ENCODE assay signal across 7 cellular contexts in the genomic region with DNA sequence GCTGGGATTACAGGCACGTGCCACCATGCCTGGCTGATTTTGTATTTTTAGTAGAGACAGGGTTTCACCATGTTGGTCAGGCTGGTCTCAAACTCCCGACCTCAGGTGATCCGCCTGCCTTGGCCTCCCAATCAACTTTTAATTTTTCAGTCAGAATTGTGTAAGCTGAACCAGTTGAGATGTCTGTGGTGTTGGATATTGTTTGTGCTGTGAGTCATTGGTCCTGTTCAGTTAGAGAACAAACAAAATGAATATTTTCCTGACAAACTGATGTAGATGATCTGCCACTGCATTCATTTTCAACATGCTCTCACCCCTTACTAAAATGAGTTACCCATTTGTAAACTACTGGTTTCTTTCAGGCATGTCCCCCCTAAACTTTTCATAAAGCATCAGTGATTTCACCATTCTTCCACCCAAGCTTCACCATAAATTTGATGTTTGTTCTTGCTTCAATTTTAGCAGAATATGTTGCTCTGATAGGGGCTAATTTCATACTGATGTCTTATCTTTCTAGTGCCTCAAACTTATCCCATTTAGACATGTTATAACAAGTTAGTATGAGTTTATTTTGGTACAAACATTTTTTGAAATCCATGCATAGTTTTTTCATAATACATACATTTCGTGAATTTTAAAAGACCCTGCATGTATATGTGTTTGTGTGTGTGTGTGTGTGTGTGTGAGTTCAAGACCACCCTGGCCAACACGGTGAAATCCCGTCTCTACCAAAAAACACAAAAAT. TPM values are rescaled to one million over a fixed set of nuclear protein-coding genes. Genes with fewer than 3 reads are reported as not detected.
DNase-seq lines count a peak whose midpoint lies in the region; ATAC-seq, FAIRE-seq and TF ChIP-seq lines count a peak whose summit lies in the region.
"Not testable (repeated sequence)": the region's sequence is repeated elsewhere in the genome, so short reads cannot be mapped to it uniquely, and the experiment has no call there.

No MANE protein-coding gene starts in this region.

- CTCF ChIA-PET in Panc1 (lab: Charles Lee); HepG2 (lab: Yijun Ruan, JAX; ENCODE audit: low intra/inter-chr PET ratio, low total read pairs): not testable (repeated sequence)

- not testable (repeated sequence) for TF ChIP-seq CTCF in Panc1 (IDR thresholded peaks at IDR 0.05); brain microvascular endothelial cell (IDR thresholded peaks at IDR 0.05; ENCODE audit: low read depth, low read length, missing control alignments); choroid plexus epithelial cell (conservative IDR thresholded peaks at IDR 0.05; ENCODE audit: low read depth, low read length); fibroblast of mammary gland (conservative IDR thresholded peaks at IDR 0.05; ENCODE audit: control insufficient read depth, insufficient read depth, low read depth, low read length); HepG2 (CRISPR knock-in tag; IDR thresholded peaks at IDR 0.05)

- not testable (repeated sequence) for H3K4me2 ChIP-seq in HepG2 (ENCODE audit: low read depth, low read length)

- in situ Hi-C loops in Panc1 (cut with HindIII; ENCODE audit: low pct_unique_long_range_greater_than_20kb, low sequenced_read_pairs); brain microvascular endothelial cell (cut with HindIII; ENCODE audit: low pct_ligation_motif_present, low sequenced_read_pairs): not testable (repeated sequence)
- in situ Hi-C loops in HepG2 (cut with HindIII; ENCODE audit: extremely low pct_ligation_motif_present, low pct_unique_long_range_greater_than_20kb): loop anchor here (10.0 kb wide), 1 partner anchor 141 kb away; no protein-coding TSS in a partner anchor

- H4K20me1 ChIP-seq in HepG2 (ENCODE audit: insufficient read depth, low read length): not testable (repeated sequence)

- not testable (repeated sequence) for H3K27ac ChIP-seq in Panc1 (ENCODE audit: low read length); HepG2 (ENCODE audit: extremely low read length, insufficient read depth, low read length)
- H3K27ac ChIP-seq in brain microvascular endothelial cell: peak overlapping the region; percentile 31

- H3K4me3 ChIP-seq in Panc1 (ENCODE audit: low read depth in 2 of 2, low read length in 2 of 2); adipocyte (ENCODE audit: low read length); brain microvascular endothelial cell (ENCODE audit: low read depth, low read length); choroid plexus epithelial cell (ENCODE audit: low read depth, low read length); fibroblast of mammary gland (ENCODE audit: control insufficient read depth, low read depth, low read length); HepG2 (replicated peaks in 1 of 3; ENCODE audit: insufficient read depth in 1 of 3, low read depth in 2 of 3, low read length in 3 of 3): not testable (repeated sequence)

- not testable (repeated sequence) for TF ChIP-seq RAD21 in HepG2 (CRISPR knock-in tag; IDR thresholded peaks at IDR 0.05)

- ATAC-seq in Panc1: peak; percentile 58; the same call in 1 of the 2 replicates
- not testable (repeated sequence) for ATAC-seq in HepG2

- H3K9ac ChIP-seq in adipocyte (ENCODE audit: low read length); HepG2 (ENCODE audit: insufficient read depth, low read depth, low read length): not testable (repeated sequence)

- H3K36me3 ChIP-seq in Panc1 (ENCODE audit: control insufficient read depth, insufficient read depth, low read length); adipocyte (ENCODE audit: control insufficient read depth, insufficient read depth, low read length, severe bottlenecking); brain microvascular endothelial cell (replicated peaks); HepG2 (replicated peaks in 1 of 2; ENCODE audit: control insufficient read depth in 1 of 2, insufficient read depth in 2 of 2, low read length in 2 of 2): not testable (repeated sequence)

- 10% methylated on average over 5 of the region's 6 CpGs for WGBS in HepG2 (ENCODE audit: low lambda C conversion rate)

- H3K79me2 ChIP-seq in HepG2 (ENCODE audit: insufficient read depth, low read length): not testable (repeated sequence)

- H3K27me3 ChIP-seq in Panc1 (ENCODE audit: control insufficient read depth, insufficient read depth, low read length); brain microvascular endothelial cell (replicated peaks); HepG2 (ENCODE audit: control insufficient read depth in 1 of 2, insufficient read depth in 2 of 2, low read length in 2 of 2): not testable (repeated sequence)
- peaks cover 15% of the 10 kb centered on the region for H3K27me3 ChIP-seq in adipocyte (replicated peaks; ENCODE audit: control insufficient read depth, insufficient read depth, low read length)

- not testable (repeated sequence) for H3K9me3 ChIP-seq in Panc1 (ENCODE audit: control insufficient read depth, insufficient read depth, low read depth, low read length); HepG2 (ENCODE audit: low read length)
- peaks cover 14% of the 10 kb centered on the region for H3K9me3 ChIP-seq in adipocyte (ENCODE audit: control insufficient read depth, low read length)

- intact Hi-C loops in Panc1 (cut with micrococcal nuclease; ENCODE audit: unreplicated experiment); HepG2 (cut with micrococcal nuclease; ENCODE audit: unreplicated experiment): not testable (repeated sequence)

- not testable (repeated sequence) for H3K4me1 ChIP-seq in Panc1 (ENCODE audit: control insufficient read depth, insufficient read depth, low read length); adipocyte (ENCODE audit: control insufficient read depth, insufficient read depth, low read length); HepG2 (ENCODE audit: insufficient read depth, low read length)

- TF ChIP-seq POLR2A in HepG2 (IDR thresholded peaks at IDR 0.05; ENCODE audit: insufficient read depth in 1 of 2, low read depth in 2 of 2, low read length in 2 of 2): not testable (repeated sequence)

- DNase-seq in HT1080 (ENCODE audit: low read depth) (peak; percentile 25), adipocyte (ENCODE audit: low read depth) (peak; percentile 40), brain microvascular endothelial cell (peak; percentile 61), choroid plexus epithelial cell (ENCODE audit: low read depth) (peak; percentile 67), fibroblast of mammary gland (ENCODE audit: low read depth) (peak; percentile 22)
- DNase-seq in Panc1 (ENCODE audit: low read depth, low spot score); HepG2 (ENCODE audit: low spot score): not testable (repeated sequence)

- not testable (repeated sequence) for BruUV-seq in Panc1 (replicated peaks; lab: Mats Ljungman, UMichigan); HepG2 (replicated peaks; lab: Mats Ljungman, UMichigan)

- POLR2A ChIA-PET in Panc1 (lab: Charles Lee): not testable (repeated sequence)
- POLR2A ChIA-PET in HepG2 (lab: Yijun Ruan, JAX): interaction anchor here (1.9 kb wide), 1 partner anchor 15 kb away, joined by 7 read pairs; the partner anchor contains the start of gene POU2F1

- not testable (repeated sequence) for FAIRE-seq in HepG2 (lab: Jason Lieb, UNC)

- not testable (repeated sequence) for TF ChIP-seq EP300 in HepG2 (IDR thresholded peaks at IDR 0.05; ENCODE audit: low read depth in 2 of 2, low read length in 2 of 2); HepG2 (CRISPR knock-in tag; IDR thresholded peaks at IDR 0.05; ENCODE audit: borderline replicate concordance)

- H2AFZ ChIP-seq in HepG2 (ENCODE audit: low read length): not testable (repeated sequence)

TF ChIP-seq in HepG2, 621 proteins besides CTCF, POLR2A, EP300 and RAD21:
- peak; percentile 72; the same call in 1 of the 2 replicates for TF ChIP-seq ZNF782 (CRISPR knock-in tag; IDR thresholded peaks at IDR 0.05; ENCODE audit: borderline replicate concordance)
TF ChIP-seq in HepG2: peak in this region for 1; not testable (repeated sequence) for 620.

RNA-seq across cellular contexts. Expression of gene POU2F1, which starts 15.2 kb away (rescaled TPM):
- 4.6 and 5.0 TPM in 2 replicates for total RNA-seq in HT1080 (2014; rRNA removed; shearing (Covaris generic))
- polyA plus RNA-seq in HT1080 (2015; cell fraction: cytosol; rRNA removed): 2.8 and 4.0 TPM in 2 replicates
- polyA plus RNA-seq in HT1080 (2015; cell fraction: nucleus; rRNA removed): 8.0 and 12.5 TPM in 2 replicates
- total RNA-seq in Panc1 (2021; ENCODE audit: unreplicated experiment) (17.1 TPM), HepG2 (2016; rRNA removed; fragmentation: Illumina TruSeq; extraction: Trizol) (10.2 and 15.1 TPM in 2 replicates)
- polyA plus RNA-seq in Panc1 (2012; ENCODE audit: insufficient read length): 2.7 TPM
- 2.6 and 2.7 TPM in 2 replicates for total RNA-seq in HepG2 (2016; cell fraction: cytosol; rRNA removed; fragmentation: Illumina TruSeq; extraction: Trizol; ENCODE audit: low read depth)
- 9.3 and 13.3 TPM in 2 replicates for total RNA-seq in HepG2 (2016; cell fraction: insoluble cytoplasmic fraction; rRNA removed; fragmentation: Illumina TruSeq; extraction: Trizol)
- total RNA-seq in HepG2 (2016; cell fraction: membrane; rRNA removed; fragmentation: Illumina TruSeq; extraction: Trizol): 4.3 and 4.4 TPM in 2 replicates
- 16.7 and 20.3 TPM in 2 replicates for total RNA-seq in HepG2 (2016; cell fraction: nucleus; rRNA removed; fragmentation: Illumina TruSeq; extraction: Trizol)
- polyA plus RNA-seq in HepG2 (2011; rRNA removed): 9.0 and 13.0 TPM in 2 replicates
- polyA plus RNA-seq in HepG2 (2011; cell fraction: cytosol; rRNA removed): 5.9 and 6.8 TPM in 2 replicates
- polyA plus RNA-seq in HepG2 (2011; cell fraction: nucleus; rRNA removed): 10.9 and 12.2 TPM in 2 replicates
- polyA plus RNA-seq in HepG2 (2012): 2.9 and 4.1 TPM in 2 replicates
- 0.20 and 0.38 TPM in 2 replicates for polyA plus RNA-seq in HepG2 (2016; cell fraction: cytosol; fragmentation: Illumina TruSeq; extraction: Trizol; ENCODE audit: low read depth)
- 6.2 and 7.0 TPM in 2 replicates for polyA plus RNA-seq in HepG2 (2016; cell fraction: insoluble cytoplasmic fraction; fragmentation: Illumina TruSeq; extraction: Trizol; ENCODE audit: low read depth)
- polyA plus RNA-seq in HepG2 (2016; cell fraction: membrane; fragmentation: Illumina TruSeq; extraction: Trizol; ENCODE audit: low read depth): 0.93 and 1.3 TPM in 2 replicates
- 8.6 and 10.5 TPM in 2 replicates for polyA plus RNA-seq in HepG2 (2016; cell fraction: nucleus; fragmentation: Illumina TruSeq; extraction: Trizol; ENCODE audit: insufficient read depth, low read depth)
- 71.9 and 74.2 TPM in 2 replicates for polyA minus RNA-seq in HepG2 (2011; rRNA and poly(A)+ RNA removed; ENCODE audit: low replicate concordance)
- polyA minus RNA-seq in HepG2 (2011; cell fraction: cytosol; rRNA and poly(A)+ RNA removed): 9.6 and 10.1 TPM in 2 replicates
- polyA minus RNA-seq in HepG2 (2011; cell fraction: nucleus; rRNA and poly(A)+ RNA removed): 37.8 and 40.2 TPM in 2 replicates
